8 cellular contexts compared by ENCODE assay signal in genomic region chr2:216216951-216217903, GRCh38.
A peak's percentile ranks its signal among the peaks of the same experiment; 100 is the strongest.
DNase-seq lines count a peak whose midpoint lies in the region; ATAC-seq and TF ChIP-seq lines count a peak whose summit lies in the region.

No MANE protein-coding gene starts in this region.

- no peaks in the 10 kb centered on the region for H3K27me3 ChIP-seq in MM.1S (replicated peaks; ENCODE audit: insufficient read depth, low read length)
- H3K27me3 ChIP-seq in parathyroid adenoma (ENCODE audit: control insufficient read depth, insufficient read depth, low read length) = no peaks in the 10 kb centered on the region

- H3K9me2 ChIP-seq in MM.1S (replicated peaks; ENCODE audit: insufficient read depth, low read length) = no peaks in the 10 kb centered on the region

- H3K9ac ChIP-seq in MM.1S (ENCODE audit: low read length) (peak overlapping the region; percentile 93), parathyroid adenoma (no peak overlapping the region)

- H4K20me1 ChIP-seq in MM.1S (ENCODE audit: insufficient read depth, low read length) = no peaks in the 10 kb centered on the region

- H3K27ac ChIP-seq in MM.1S (ENCODE audit: low read length) (peak overlapping the region; percentile 97), parathyroid adenoma (peak overlapping the region; percentile 15)

- POLR2A ChIA-PET in activated CD4-positive, alpha-beta T cell treated with anti-CD3 and anti-CD28 coated beads for 36 hours (lab: Charles Lee) = interaction anchor here (1.0 kb wide), 1 partner anchor 21 kb away, joined by 3 read pairs; no protein-coding TSS in a partner anchor

- H3K9me3 ChIP-seq in MM.1S (replicated peaks; ENCODE audit: insufficient read depth, low read length) = no peaks in the 10 kb centered on the region
- no peaks in the 10 kb centered on the region for H3K9me3 ChIP-seq in parathyroid adenoma (ENCODE audit: control insufficient read depth, low read length)

- CTCF ChIA-PET in activated CD4-positive, alpha-beta T cell treated with anti-CD3 and anti-CD28 coated beads for 36 hours (lab: Charles Lee) = interaction anchor here (0.6 to 1.7 kb wide), 3 partner anchors 18 to 188 kb away, joined by 3 to 5 read pairs (median 5); no protein-coding TSS in a partner anchor

- no peaks in the 10 kb centered on the region for H3K27me3 Mint-ChIP-seq in activated CD4-positive, alpha-beta T cell treated with anti-CD3 and anti-CD28 coated beads for 36 hours

- peaks cover 83% of the 10 kb centered on the region for H3F3A ChIP-seq in MM.1S (ENCODE audit: insufficient read depth, low read length)

- peak overlapping the region; percentile 60 for H3K4me3 ChIP-seq in MM.1S (ENCODE audit: low read length)
- no peak overlapping the region for H3K4me3 ChIP-seq in cardiac fibroblast (replicated peaks in 1 of 2; ENCODE audit: low read depth in 2 of 2, low read length in 2 of 2)
- H3K4me3 ChIP-seq in parathyroid adenoma (ENCODE audit: low read depth, low read length) = no peak overlapping the region

- H3K4me2 ChIP-seq in MM.1S (ENCODE audit: low read depth, low read length) (peak overlapping the region; percentile 96), parathyroid adenoma (ENCODE audit: low read length) (no peak overlapping the region)

- H3K79me2 ChIP-seq in MM.1S (ENCODE audit: low read length) (peaks cover 49% of the 10 kb centered on the region), parathyroid adenoma (no peaks in the 10 kb centered on the region)

- H3K4me1 ChIP-seq in MM.1S (ENCODE audit: low read length) (peaks cover 77% of the 10 kb centered on the region), parathyroid adenoma (peaks cover 9% of the 10 kb centered on the region)

- ATAC-seq in activated CD4-positive, alpha-beta T cell treated with anti-CD3 and anti-CD28 coated beads for 36 hours = peak; percentile 80
- ATAC-seq in GM19463 (IDR thresholded peaks at IDR 0.05; ENCODE audit: unreplicated experiment) = no peak
- no peak for ATAC-seq in GM18867 (IDR thresholded peaks at IDR 0.05; ENCODE audit: unreplicated experiment)

- TF ChIP-seq CTCF in MM.1S (IDR thresholded peaks at IDR 0.05; ENCODE audit: low read length) = no peak
- no peak for TF ChIP-seq CTCF in cardiac fibroblast (IDR thresholded peaks at IDR 0.05; ENCODE audit: low read depth, low read length)
- no peak for TF ChIP-seq CTCF in parathyroid adenoma (IDR thresholded peaks at IDR 0.05)

- H3K27ac Mint-ChIP-seq in activated CD4-positive, alpha-beta T cell treated with anti-CD3 and anti-CD28 coated beads for 36 hours = peak overlapping the region; percentile 52

- intact Hi-C loops in activated CD4-positive, alpha-beta T cell treated with anti-CD3 and anti-CD28 coated beads for 36 hours (cut with DNase I, micrococcal nuclease) = loop anchor here in 1 of 2 experiments (5.0 kb wide), 1 partner anchor 280 kb away; the partner anchor contains the start of gene RPL37A

- peak; percentile 37 for DNase-seq in activated CD4-positive, alpha-beta T cell treated with anti-CD3 and anti-CD28 coated beads for 36 hours
- no peak for DNase-seq in activated CD4-positive, alpha-beta T cell treated with anti-CD3 and anti-CD28 coated beads, Interleukin-2, amount 50 U/mL, for 1 hour
- DNase-seq in MM.1S (peak; percentile 73), cardiac fibroblast (ENCODE audit: low read depth in 2 of 2) (peak; percentile 49 to 70), inferior parietal cortex (ENCODE audit: extremely low spot score) (no peak)

- peaks cover 10% of the 10 kb centered on the region for H3K36me3 Mint-ChIP-seq in activated CD4-positive, alpha-beta T cell treated with anti-CD3 and anti-CD28 coated beads for 36 hours (ENCODE audit: low read depth)

- no peaks in the 10 kb centered on the region for H3K9me3 Mint-ChIP-seq in activated CD4-positive, alpha-beta T cell treated with anti-CD3 and anti-CD28 coated beads for 36 hours (ENCODE audit: low read depth)

- H3K36me3 ChIP-seq in MM.1S (replicated peaks; ENCODE audit: insufficient read depth, low read length) (no peaks in the 10 kb centered on the region), parathyroid adenoma (ENCODE audit: control insufficient read depth, insufficient read depth, low read length) (no peaks in the 10 kb centered on the region)

- H2AFZ ChIP-seq in MM.1S (ENCODE audit: low read length) = peak overlapping the region; percentile 4; the same call in 1 of the 2 replicates
- H2AFZ ChIP-seq in parathyroid adenoma = no peak overlapping the region

- no peak overlapping the region for H3K4me3 Mint-ChIP-seq in activated CD4-positive, alpha-beta T cell treated with anti-CD3 and anti-CD28 coated beads for 36 hours

- peaks cover 35% of the 10 kb centered on the region for H3K4me1 Mint-ChIP-seq in activated CD4-positive, alpha-beta T cell treated with anti-CD3 and anti-CD28 coated beads for 36 hours

Comparison
In these comparisons a context has a peak if more than half of its experiments do, and no peak if none do; other contexts are left out.
1. DNase-seq: peak in activated CD4-positive, alpha-beta T cell treated with anti-CD3 and anti-CD28 coated beads for 36 hours (single experiment), MM.1S (single experiment) and cardiac fibroblast (2 of 2); none in activated CD4-positive, alpha-beta T cell treated with anti-CD3 and anti-CD28 coated beads, Interleukin-2, amount 50 U/mL, for 1 hour (single experiment) and inferior parietal cortex (single experiment).